ENCODE assay signal across 21 cellular contexts in the genomic region with DNA sequence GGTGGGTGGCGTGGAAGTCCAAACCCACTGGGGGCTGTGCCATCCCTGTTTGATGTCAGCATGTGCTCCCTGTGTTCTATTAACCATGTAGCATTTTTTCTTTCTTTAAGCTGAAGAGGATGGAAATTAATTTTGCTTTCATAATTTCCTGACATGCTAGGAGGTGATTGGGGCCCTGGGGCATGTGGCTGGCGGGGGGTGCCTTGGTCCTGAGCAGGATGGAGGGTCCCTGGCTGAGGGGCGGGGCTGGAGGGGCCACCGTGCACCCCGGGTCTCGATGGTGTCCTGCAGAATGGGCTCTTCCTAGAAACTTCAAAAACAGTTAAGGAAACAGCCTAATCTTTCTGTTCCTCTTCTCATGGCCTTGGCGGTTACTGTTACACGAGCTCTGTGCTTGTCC.
"Had no signal": no experiment of that assay in that cellular context is flagged by ENCODE, and none has a peak within 500 bp of the region (broad histone marks: within the 10 kb centered on the region; RNA-seq: fewer than 3 reads in every experiment).

No MANE protein-coding gene starts in this region.

- ATAC-seq: activated T-cell treated with anti-CD3 and anti-CD28 coated beads, Interleukin-2, amount 50 U/mL, for 72 hours; left lobe of liver; naive thymus-derived CD4-positive, alpha-beta T cell; pancreas; psoas muscle; right cardiac atrium had no signal

- H3K4me1 ChIP-seq: lower lobe of right lung, pancreas, psoas muscle, tibial nerve, uterus had no signal

- H3K27ac ChIP-seq: lower lobe of right lung, neutrophil, pancreas, psoas muscle, tibial nerve, uterus had no signal

- H3K9me3 ChIP-seq: lower lobe of right lung, neutrophil, pancreas, psoas muscle, tibial nerve, uterus had no signal

- DNase-seq: activated B cell treated with CpG ODN at 0.5 μM for 24 hours; activated CD4-positive, alpha-beta memory T cell treated with anti-CD3 and anti-CD28 coated beads for 36 hours; activated CD4-positive, alpha-beta T cell treated with anti-CD3 and anti-CD28 coated beads for 4 hours; activated effector memory CD4-positive, alpha-beta T cell treated with Interleukin-2 at 50 U/mL for 16 hours; activated naive CD4-positive, alpha-beta T cell treated with anti-CD3 and anti-CD28 coated beads for 36 hours; activated naive CD8-positive, alpha-beta T cell treated with anti-CD3 and anti-CD28 coated beads, Interleukin-2, amount 10 ng/mL, durations not matched to agents 7 days and 5 days; activated T-cell treated with anti-CD3 and anti-CD28 coated beads, Interleukin-2, amount 50 U/mL, for 72 hours; amniotic stem cell; cortex of kidney; immature natural killer cell; lower lobe of right lung; naive thymus-derived CD4-positive, alpha-beta T cell; pancreas; psoas muscle; right cardiac atrium; stimulated activated CD4-positive, alpha-beta T cell treated with anti-CD3 and anti-CD28 coated beads, Interleukin-4, amount 100 ng/mL, for 24 hours; T-helper 1 cell; uterus had no signal

- H3K27me3 ChIP-seq: pancreas, tibial nerve, uterus had no signal

- H3K4me3 ChIP-seq: lower lobe of right lung, pancreas, psoas muscle, tibial nerve, uterus had no signal

- H3K36me3 ChIP-seq: lower lobe of right lung, neutrophil, pancreas, tibial nerve, uterus had no signal
